1 cellular context compared by ENCODE assay signal in genomic region chr1:228457396-228458176, GRCh38.
TF ChIP-seq lines count a peak whose summit lies in the region.

No MANE protein-coding gene starts in this region.

TF ChIP-seq in HEK293, 187 proteins besides CTCF, POLR2A, EP300 and RAD21 (continued from another document and continues in another):
- TF ChIP-seq ZNF518A (tag by site-specific recombination; conservative IDR thresholded peaks at IDR 0.05; ENCODE audit: low read depth) (peak; percentile 8; the same call in 1 of the 2 replicates), YY1 (tag by site-specific recombination; IDR thresholded peaks at IDR 0.05) (peak; percentile 65), ZNF585B (tag by site-specific recombination; IDR thresholded peaks at IDR 0.05) (no peak), ZNF155 (tag by site-specific recombination; IDR thresholded peaks at IDR 0.05) (no peak), ZNF677 (tag by site-specific recombination; IDR thresholded peaks at IDR 0.05) (no peak), ZNF473 (tag by site-specific recombination; IDR thresholded peaks at IDR 0.05) (no peak), ZBTB7A (tag by site-specific recombination; IDR thresholded peaks at IDR 0.05; ENCODE audit: low read depth) (peak; percentile 93), KLF17 (tag by site-specific recombination; IDR thresholded peaks at IDR 0.05) (peak; percentile 85; the same call in 1 of the 2 replicates), REST (tag by site-specific recombination; IDR thresholded peaks at IDR 0.05) (peak; percentile 66; the same call in 1 of the 2 replicates), ZBTB49 (tag by site-specific recombination; IDR thresholded peaks at IDR 0.05; ENCODE audit: low read depth) (no peak), ZNF777 (tag by site-specific recombination; IDR thresholded peaks at IDR 0.05; ENCODE audit: borderline replicate concordance) (no peak), ZNF600 (tag by site-specific recombination; IDR thresholded peaks at IDR 0.05) (peak; percentile 98), GFI1B (tag by site-specific recombination; IDR thresholded peaks at IDR 0.05) (no peak), INSM2 (tag by site-specific recombination; IDR thresholded peaks at IDR 0.05) (peak; percentile 70; the same call in 1 of the 2 replicates), MYNN (tag by site-specific recombination; IDR thresholded peaks at IDR 0.05; ENCODE audit: borderline replicate concordance) (peak; percentile 34; the same call in 1 of the 2 replicates), MZF1 (tag by site-specific recombination; IDR thresholded peaks at IDR 0.05; ENCODE audit: borderline replicate concordance) (no peak), GLI2 (tag by site-specific recombination; IDR thresholded peaks at IDR 0.05; ENCODE audit: borderline replicate concordance, low read depth) (no peak), ZNF280D (tag by site-specific recombination; IDR thresholded peaks at IDR 0.05) (no peak), ZNF2 (tag by site-specific recombination; IDR thresholded peaks at IDR 0.05) (peak; percentile 99), ZIC2 (tag by site-specific recombination; IDR thresholded peaks at IDR 0.05) (peak; percentile 50), PRDM4 (tag by site-specific recombination; IDR thresholded peaks at IDR 0.05) (no peak), ZNF112 (tag by site-specific recombination; IDR thresholded peaks at IDR 0.05) (no peak), ZNF548 (tag by site-specific recombination; IDR thresholded peaks at IDR 0.05) (no peak; the same call in 1 of the 2 replicates), REPIN1 (tag by site-specific recombination; IDR thresholded peaks at IDR 0.05; ENCODE audit: low read depth) (peak; percentile 97), ZNF37A (tag by site-specific recombination; IDR thresholded peaks at IDR 0.05) (no peak), ZNF76 (tag by site-specific recombination; IDR thresholded peaks at IDR 0.05; ENCODE audit: borderline replicate concordance, low read depth) (peak; percentile 69), GLIS2 (tag by site-specific recombination; IDR thresholded peaks at IDR 0.05) (peak; percentile 46; the same call in 1 of the 2 replicates), ZNF10 (tag by site-specific recombination; IDR thresholded peaks at IDR 0.05) (0 out of 2 replicates have a peak, but pooled peaks have one; percentile 80), ZNF311 (tag by site-specific recombination; IDR thresholded peaks at IDR 0.05; ENCODE audit: borderline replicate concordance) (no peak), ZNF292 (tag by site-specific recombination; IDR thresholded peaks at IDR 0.05; ENCODE audit: borderline replicate concordance, low read depth) (no peak), ZNF530 (tag by site-specific recombination; IDR thresholded peaks at IDR 0.05; ENCODE audit: low read depth) (no peak), ZNF561 (tag by site-specific recombination; IDR thresholded peaks at IDR 0.05; ENCODE audit: borderline replicate concordance) (peak; percentile 36; the same call in 1 of the 2 replicates), YY2 (tag by site-specific recombination; IDR thresholded peaks at IDR 0.05) (peak; percentile 50), PRDM1 (tag by site-specific recombination; IDR thresholded peaks at IDR 0.05) (peak; percentile 79), AEBP2 (tag by site-specific recombination; IDR thresholded peaks at IDR 0.05; ENCODE audit: borderline replicate concordance) (no peak), ZNF664 (tag by site-specific recombination; IDR thresholded peaks at IDR 0.05) (0 out of 2 replicates have a peak, but pooled peaks have one; percentile 21), ZNF354C (tag by site-specific recombination; IDR thresholded peaks at IDR 0.05; ENCODE audit: borderline replicate concordance, low read depth) (no peak)
